ENCODE assay signal across 8 cellular contexts in genomic region chr9:135438581-135439232, GRCh38. TPM values are rescaled to one million over a fixed set of nuclear protein-coding genes. Genes with fewer than 3 reads are reported as not detected.
DNase-seq lines count a peak whose midpoint lies in the region; TF ChIP-seq lines count a peak whose summit lies in the region.
"Not testable (repeated sequence)": the region's sequence is repeated elsewhere in the genome, so short reads cannot be mapped to it uniquely, and the experiment has no call there.

No MANE protein-coding gene starts in this region.

- intact Hi-C loops in activated T-helper 2 cell treated with anti-CD3 and anti-CD28 coated beads, Interferon-gamma antibody, Interleukin-2, Interleukin-4, amounts not matched to agents 10 μg/mL and 5 μg/mL and 100 μg/mL, durations not matched to agents 14 hours and 24 hours and 36 hours (cut with micrococcal nuclease); posterior vena cava (cut with DNase I): not testable (repeated sequence)

- H3K36me3 ChIP-seq in endodermal cell (ENCODE audit: control insufficient read depth, insufficient read depth, low read length) = not testable (repeated sequence)

- not testable (repeated sequence) for H3K9me3 Mint-ChIP-seq in activated T-helper 2 cell treated with anti-CD3 and anti-CD28 coated beads, Interferon-gamma antibody, Interleukin-2, Interleukin-4, amounts not matched to agents 10 μg/mL and 5 μg/mL and 100 μg/mL, durations not matched to agents 14 hours and 24 hours and 36 hours
- H3K9me3 Mint-ChIP-seq in endodermal cell = peaks cover 24% of the 10 kb centered on the region

- DNase-seq in A172 (ENCODE audit: low spot score) = peak; percentile 40
- peak; percentile 46 for DNase-seq in NCI-H2196 (lab: John Stamatoyannopoulos, UW; ENCODE audit: unreplicated experiment)
- peak; percentile 69 for DNase-seq in activated CD4-positive, alpha-beta T cell treated with anti-CD3 and anti-CD28 coated beads for 48 hours
- peak; percentile 23 for DNase-seq in activated T-helper 2 cell treated with anti-CD3 and anti-CD28 coated beads, Interferon-gamma antibody, Interleukin-2, Interleukin-4, amounts not matched to agents 10 μg/mL and 5 μg/mL and 100 μg/mL, durations not matched to agents 14 hours and 24 hours and 36 hours (ENCODE audit: low spot score)
- peak; percentile 77 for DNase-seq in endodermal cell
- peak; percentile 54 for DNase-seq in posterior vena cava (ENCODE audit: low spot score)
- DNase-seq in stimulated activated CD8-positive, alpha-beta memory T cell treated with anti-CD3 and anti-CD28 coated beads, Interleukin-12 subunit alpha, Interleukin-12 subunit beta, amount 100 ng/mL, for 24 hours (ENCODE audit: extremely low read depth) = peak; percentile 14

- H3K4me3 ChIP-seq in GM12875 (ENCODE audit: low read depth, low read length); endodermal cell (ENCODE audit: low read length): not testable (repeated sequence)

- WGBS in endodermal cell (ENCODE audit: insufficient coverage in 1 of 2, insufficient read length in 1 of 2), 2 experiments = 84 to 94% methylated on average over 11 to 14 of the region's 14 CpGs

- not testable (repeated sequence) for H3K4me3 Mint-ChIP-seq in activated T-helper 2 cell treated with anti-CD3 and anti-CD28 coated beads, Interferon-gamma antibody, Interleukin-2, Interleukin-4, amounts not matched to agents 10 μg/mL and 5 μg/mL and 100 μg/mL, durations not matched to agents 14 hours and 24 hours and 36 hours (ENCODE audit: low read depth); endodermal cell

- peak; percentile 42; the same call in 1 of the 2 replicates for TF ChIP-seq CTCF in GM12875 (IDR thresholded peaks at IDR 0.05; ENCODE audit: borderline replicate concordance, insufficient read depth, low read depth, low read length)
- TF ChIP-seq CTCF in endodermal cell (conservative IDR thresholded peaks at IDR 0.05) = peak; percentile 81

- not testable (repeated sequence) for H3K4me1 ChIP-seq in endodermal cell (ENCODE audit: control insufficient read depth, insufficient read depth, low read length)

- not testable (repeated sequence) for H3K36me3 Mint-ChIP-seq in activated T-helper 2 cell treated with anti-CD3 and anti-CD28 coated beads, Interferon-gamma antibody, Interleukin-2, Interleukin-4, amounts not matched to agents 10 μg/mL and 5 μg/mL and 100 μg/mL, durations not matched to agents 14 hours and 24 hours and 36 hours (ENCODE audit: low read depth); endodermal cell (ENCODE audit: low read depth)

- not testable (repeated sequence) for H3K27me3 ChIP-seq in endodermal cell (ENCODE audit: control insufficient read depth, insufficient read depth, low read length, poor library complexity, severe bottlenecking)

- not testable (repeated sequence) for H3K9ac ChIP-seq in endodermal cell (ENCODE audit: extremely low read depth, low read length, poor library complexity, severe bottlenecking)

- H3K4me1 Mint-ChIP-seq in activated T-helper 2 cell treated with anti-CD3 and anti-CD28 coated beads, Interferon-gamma antibody, Interleukin-2, Interleukin-4, amounts not matched to agents 10 μg/mL and 5 μg/mL and 100 μg/mL, durations not matched to agents 14 hours and 24 hours and 36 hours (ENCODE audit: low read depth) = not testable (repeated sequence)
- peaks cover 37% of the 10 kb centered on the region for H3K4me1 Mint-ChIP-seq in endodermal cell

- H3K9me3 ChIP-seq in endodermal cell (ENCODE audit: control insufficient read depth, low read length) = not testable (repeated sequence)

- H3K27ac ChIP-seq in endodermal cell (ENCODE audit: low read depth, low read length) = not testable (repeated sequence)

- not testable (repeated sequence) for H3K27me3 Mint-ChIP-seq in activated T-helper 2 cell treated with anti-CD3 and anti-CD28 coated beads, Interferon-gamma antibody, Interleukin-2, Interleukin-4, amounts not matched to agents 10 μg/mL and 5 μg/mL and 100 μg/mL, durations not matched to agents 14 hours and 24 hours and 36 hours (ENCODE audit: low read depth); endodermal cell (ENCODE audit: insufficient read depth)

- H3K27ac Mint-ChIP-seq in activated T-helper 2 cell treated with anti-CD3 and anti-CD28 coated beads, Interferon-gamma antibody, Interleukin-2, Interleukin-4, amounts not matched to agents 10 μg/mL and 5 μg/mL and 100 μg/mL, durations not matched to agents 14 hours and 24 hours and 36 hours; endodermal cell: not testable (repeated sequence)

RNA-seq across cellular contexts. Expression of gene PPP1R26, which starts 40.9 kb away (rescaled TPM):
- 30.9 and 32.7 TPM in 2 replicates for total RNA-seq in A172 (2014; rRNA removed; shearing (Covaris generic))
- total RNA-seq in activated T-helper 2 cell treated with anti-CD3 and anti-CD28 coated beads, Interferon-gamma antibody, Interleukin-2, Interleukin-4, amounts not matched to agents 10 μg/mL and 5 μg/mL and 100 μg/mL, durations not matched to agents 14 hours and 24 hours and 36 hours = 2.2 and 2.3 TPM in 2 replicates
- total RNA-seq in endodermal cell (10 to 100 TPM; 43.2 to 54.5 TPM), posterior vena cava (1 to 10 TPM; 8.0 to 8.9 TPM)
- polyA plus RNA-seq in endodermal cell (2013, experiment 1 of 2) = 21.4 TPM
- 20.9 TPM for polyA plus RNA-seq in endodermal cell (2013, experiment 2 of 2)

Comparison
In these comparisons a context has a peak if more than half of its experiments do, and no peak if none do; other contexts are left out.
1. DNase-seq: peak in every context shown above with its lines; median percentile 77 in endodermal cell; 69 in activated CD4-positive, alpha-beta T cell treated with anti-CD3 and anti-CD28 coated beads for 48 hours; 54 in posterior vena cava; 46 in NCI-H2196; 40 in A172; 23 in activated T-helper 2 cell treated with anti-CD3 and anti-CD28 coated beads, Interferon-gamma antibody, Interleukin-2, Interleukin-4, amounts not matched to agents 10 μg/mL and 5 μg/mL and 100 μg/mL, durations not matched to agents 14 hours and 24 hours and 36 hours; 14 in stimulated activated CD8-positive, alpha-beta memory T cell treated with anti-CD3 and anti-CD28 coated beads, Interleukin-12 subunit alpha, Interleukin-12 subunit beta, amount 100 ng/mL, for 24 hours.